In genomic region chr19:17617807-17618192, GRCh38 we compare ENCODE assay signal across 18 cellular contexts.
DNase-seq lines count a peak whose midpoint lies in the region; ATAC-seq, FAIRE-seq and TF ChIP-seq lines count a peak whose summit lies in the region.
"Had no signal": no experiment of that assay in that cellular context is flagged by ENCODE, and none has a peak within 500 bp of the region (broad histone marks: within the 10 kb centered on the region; RNA-seq: fewer than 3 reads in every experiment).

No MANE protein-coding gene starts in this region.

- no peak for TF ChIP-seq EP300 in SK-N-SH (IDR thresholded peaks at IDR 0.05; ENCODE audit: borderline replicate concordance in 1 of 2, low read depth in 1 of 2, low read length in 1 of 2)

- H3K9me3 ChIP-seq in SK-N-SH (no peaks in the 10 kb centered on the region), astrocyte (ENCODE audit: insufficient read depth, low read depth, low read length) (no peaks in the 10 kb centered on the region)
- H3K9me3 ChIP-seq: A549 had no signal

- no peak overlapping the region for H3K4me2 ChIP-seq in SK-N-SH
- no peak overlapping the region for H3K4me2 ChIP-seq in astrocyte (ENCODE audit: low read length)
- H3K4me2 ChIP-seq in GM23338: no peak overlapping the region
- H3K4me2 ChIP-seq: A549 had no signal

- POLR2A ChIA-PET in SK-N-SH (lab: Yijun Ruan, JAX): no interaction called here

- H4K20me1 ChIP-seq in SK-N-SH (ENCODE audit: insufficient read depth): no peaks in the 10 kb centered on the region
- H4K20me1 ChIP-seq in astrocyte (ENCODE audit: insufficient read depth, low read length): no peaks in the 10 kb centered on the region
- H4K20me1 ChIP-seq in GM23338 (replicated peaks; ENCODE audit: insufficient read depth): no peaks in the 10 kb centered on the region
- H4K20me1 ChIP-seq: BLaER1 had no signal

- H3F3A ChIP-seq in SK-N-SH (replicated peaks; ENCODE audit: insufficient read depth): no peaks in the 10 kb centered on the region
- peaks cover 4% of the 10 kb centered on the region; the same call in 1 of the 2 replicates for H3F3A ChIP-seq in GM23338 (replicated peaks; ENCODE audit: low read depth)

- H3K4me1 ChIP-seq in SK-N-SH (ENCODE audit: control insufficient read depth in 1 of 2, insufficient read depth in 2 of 2, low read depth in 1 of 2, low read length in 1 of 2): no peaks in the 10 kb centered on the region
- H3K4me1 ChIP-seq in astrocyte (ENCODE audit: insufficient read depth, low read length): no peaks in the 10 kb centered on the region
- H3K4me1 ChIP-seq in GM23338 (ENCODE audit: insufficient read depth): peaks cover 2% of the 10 kb centered on the region; the same call in 1 of the 2 replicates

- H3K27me3 Mint-ChIP-seq in astrocyte (ENCODE audit: low read depth, unreplicated experiment): peaks cover 11% of the 10 kb centered on the region
- H3K27me3 Mint-ChIP-seq in glutamatergic neuron (ENCODE audit: unreplicated experiment): peaks cover 15% of the 10 kb centered on the region
- H3K27me3 Mint-ChIP-seq in GM23338 (ENCODE audit: insufficient read depth, low read depth, poor library complexity): peaks cover 5% of the 10 kb centered on the region

- H3K36me3 Mint-ChIP-seq in astrocyte (ENCODE audit: low read depth, unreplicated experiment) (no peaks in the 10 kb centered on the region), glutamatergic neuron (ENCODE audit: unreplicated experiment) (peaks cover 18% of the 10 kb centered on the region), GM23338 (ENCODE audit: low read depth) (peaks cover 53% of the 10 kb centered on the region)
- H3K36me3 Mint-ChIP-seq: CD14-positive monocyte; CD4-positive, alpha-beta memory T cell had no signal

- TF ChIP-seq CTCF in SK-N-SH (IDR thresholded peaks at IDR 0.05): no peak
- TF ChIP-seq CTCF in astrocyte (IDR thresholded peaks at IDR 0.05; ENCODE audit: insufficient read depth, low read depth, low read length): no peak
- no peak for TF ChIP-seq CTCF in glutamatergic neuron (IDR thresholded peaks at IDR 0.05; ENCODE audit: partially characterized antibody, unreplicated experiment)
- TF ChIP-seq CTCF in GM23338 (conservative IDR thresholded peaks at IDR 0.05; ENCODE audit: low read depth in 2 of 2): no peak

- H3K27me3 ChIP-seq in SK-N-SH (ENCODE audit: insufficient read depth): no peaks in the 10 kb centered on the region
- H3K27me3 ChIP-seq in astrocyte (ENCODE audit: insufficient read depth, low read length): no peaks in the 10 kb centered on the region
- H3K27me3 ChIP-seq in GM23338 (ENCODE audit: insufficient read depth): no peaks in the 10 kb centered on the region
- H3K27me3 ChIP-seq: BLaER1 had no signal

- H3K4me3 Mint-ChIP-seq in astrocyte (ENCODE audit: unreplicated experiment): no peak overlapping the region
- H3K4me3 Mint-ChIP-seq in glutamatergic neuron (ENCODE audit: unreplicated experiment): peak overlapping the region; percentile 23
- H3K4me3 Mint-ChIP-seq in GM23338: no peak overlapping the region
- H3K4me3 Mint-ChIP-seq: HFFc6 had no signal

- CTCF ChIA-PET in SK-N-SH (lab: Yijun Ruan, JAX): interaction anchor here (1.8 kb wide), 1 partner anchor 11 kb away, joined by 11 read pairs; no protein-coding TSS in a partner anchor

- H3K9me3 Mint-ChIP-seq in astrocyte (ENCODE audit: unreplicated experiment) (peaks cover 11% of the 10 kb centered on the region), glutamatergic neuron (ENCODE audit: unreplicated experiment) (peaks cover 7% of the 10 kb centered on the region), GM23338 (no peaks in the 10 kb centered on the region; the same call in 2 of the 3 replicates)

- H3K27ac ChIP-seq in SK-N-SH (ENCODE audit: low read depth in 2 of 2, low read length in 1 of 2) (no peak overlapping the region), astrocyte (ENCODE audit: low read depth, low read length) (no peak overlapping the region), GM23338 (ENCODE audit: low read depth) (no peak overlapping the region)
- H3K27ac ChIP-seq: 22Rv1, A549, BLaER1, HL-60 had no signal

- H3K27ac Mint-ChIP-seq in astrocyte (ENCODE audit: unreplicated experiment) (peak overlapping the region; percentile 69), glutamatergic neuron (ENCODE audit: unreplicated experiment) (no peak overlapping the region), GM23338 (no peak overlapping the region)
- H3K27ac Mint-ChIP-seq: CD14-positive monocyte; CD4-positive, alpha-beta memory T cell had no signal

- H3K79me2 ChIP-seq in SK-N-SH (ENCODE audit: insufficient read depth) (no peaks in the 10 kb centered on the region), astrocyte (ENCODE audit: insufficient read depth, low read length) (no peaks in the 10 kb centered on the region), GM23338 (replicated peaks; ENCODE audit: insufficient read depth) (no peaks in the 10 kb centered on the region)

- 81% methylated on average over 7 of the region's 7 CpGs for WGBS in SK-N-SH (ENCODE audit: low lambda C conversion rate)

- H2AFZ ChIP-seq in SK-N-SH (ENCODE audit: low read depth) (no peak overlapping the region), astrocyte (ENCODE audit: low read depth, low read length) (no peak overlapping the region), GM23338 (no peak overlapping the region)

- no peak for FAIRE-seq in astrocyte (lab: Jason Lieb, UNC)
- FAIRE-seq: A549 had no signal

- H3K9ac ChIP-seq in SK-N-SH (no peak overlapping the region), astrocyte (ENCODE audit: low read length) (no peak overlapping the region)
- H3K9ac ChIP-seq: BLaER1 had no signal

- TF ChIP-seq RAD21 in SK-N-SH (IDR thresholded peaks at IDR 0.05; ENCODE audit: low read length): no peak

- H3K4me3 ChIP-seq in SK-N-SH (ENCODE audit: low read depth in 2 of 2, low read length in 1 of 2): no peak overlapping the region
- H3K4me3 ChIP-seq in astrocyte (ENCODE audit: insufficient read depth, low read depth, low read length): no peak overlapping the region
- H3K4me3 ChIP-seq in GM23338: no peak overlapping the region
- H3K4me3 ChIP-seq: A549, BLaER1 had no signal

- DNase-seq in SK-N-SH (no peak), astrocyte (ENCODE audit: low read depth) (no peak), glutamatergic neuron (no peak), NCI-H146 treated with DMSO at 0.1 percent for 48 hours (lab: John Stamatoyannopoulos, UW; ENCODE audit: unreplicated experiment) (no peak), GM23338 (ENCODE audit: low spot score) (no peak)
- DNase-seq: AML-193; CD4-positive, alpha-beta memory T cell; DMS79 treated with DMSO at 0.1 percent for 48 hours; GF-D8; HCEC 1CT had no signal

- no peaks in the 10 kb centered on the region for H3K36me3 ChIP-seq in SK-N-SH (replicated peaks in 1 of 2; ENCODE audit: control insufficient read depth in 1 of 2, insufficient read depth in 2 of 2, low read length in 1 of 2)
- no peaks in the 10 kb centered on the region for H3K36me3 ChIP-seq in astrocyte (ENCODE audit: insufficient read depth, low read length)
- H3K36me3 ChIP-seq in GM23338 (ENCODE audit: insufficient read depth): 0 out of 2 replicates have a peak, but pooled peaks cover 4% of the 10 kb centered on the region
- H3K36me3 ChIP-seq: BLaER1 had no signal

- H3K9me2 ChIP-seq in SK-N-SH (no peaks in the 10 kb centered on the region), GM23338 (ENCODE audit: insufficient read depth) (no peaks in the 10 kb centered on the region)

- ATAC-seq in SK-N-SH treated with all-trans-retinoic acid at 6 μM for 48 hours: no peak
- no peak for ATAC-seq in GM19452 (IDR thresholded peaks at IDR 0.05; ENCODE audit: unreplicated experiment)
- no peak for ATAC-seq in GM23338

- no peaks in the 10 kb centered on the region for H3K4me1 Mint-ChIP-seq in astrocyte (ENCODE audit: low read depth, unreplicated experiment)
- H3K4me1 Mint-ChIP-seq in glutamatergic neuron (ENCODE audit: low read depth, unreplicated experiment): peaks cover 6% of the 10 kb centered on the region
- H3K4me1 Mint-ChIP-seq in GM23338: peaks cover 6% of the 10 kb centered on the region; the same call in 2 of the 3 replicates

TF ChIP-seq in SK-N-SH treated with all-trans-retinoic acid at 6 μM for 48 hours, 23 proteins besides CTCF, POLR2A, EP300 and RAD21:
- TF ChIP-seq ZFP3 (CRISPR knock-in tag; IDR thresholded peaks at IDR 0.05): peak; percentile 89
- TF ChIP-seq ZNF565 (CRISPR knock-in tag; conservative IDR thresholded peaks at IDR 0.05; ENCODE audit: low read depth): no peak

TF ChIP-seq in SK-N-SH, 30 proteins besides CTCF, POLR2A, EP300 and RAD21 (continues in another document):
- TF ChIP-seq USF1 (IDR thresholded peaks at IDR 0.05; ENCODE audit: borderline replicate concordance, low read depth) (no peak), MAX (IDR thresholded peaks at IDR 0.05; ENCODE audit: low read depth) (no peak), MEF2A (IDR thresholded peaks at IDR 0.05; ENCODE audit: borderline replicate concordance, low read depth) (no peak), RCOR1 (IDR thresholded peaks at IDR 0.05; ENCODE audit: low read length) (no peak)

TF ChIP-seq in GM23338, 12 proteins besides CTCF, POLR2A, EP300 and RAD21 (continues in another document):
- TF ChIP-seq STAT1 (IDR thresholded peaks at IDR 0.05; ENCODE audit: unreplicated experiment) (no peak), ZNF331 (CRISPR knock-in tag; IDR thresholded peaks at IDR 0.05; ENCODE audit: low read depth) (no peak), ETS1 (IDR thresholded peaks at IDR 0.05) (no peak)
